Comparison of ENCODE assay signal across 1 cellular context in genomic region chr6:30060982-30061765, GRCh38.
TF ChIP-seq lines count a peak whose summit lies in the region.

POLR1H (plus strand) TSS chr6:30061265; CDS start chr6:30061525, 260 bp downstream.

TF ChIP-seq in HepG2, 621 proteins besides CTCF, POLR2A, EP300 and RAD21 (continued from another document and continues in another):
- TF ChIP-seq IKZF5 (CRISPR knock-in tag; IDR thresholded peaks at IDR 0.05) (peak; percentile 99), FOXK2 (IDR thresholded peaks at IDR 0.05) (no peak), BCL6 (CRISPR knock-in tag; IDR thresholded peaks at IDR 0.05) (peak; percentile 77), ZNF530 (CRISPR knock-in tag; IDR thresholded peaks at IDR 0.05; ENCODE audit: low read depth) (no peak; the same call in 1 of the 2 replicates), ZNF264 (CRISPR knock-in tag; IDR thresholded peaks at IDR 0.05) (peak; percentile 93), JUND (CRISPR knock-in tag; IDR thresholded peaks at IDR 0.05) (0 out of 2 replicates have a peak, but pooled peaks have one; percentile 66), RBM39 (IDR thresholded peaks at IDR 0.05; ENCODE audit: low read depth, low read length, poor library complexity, severe bottlenecking) (peak; percentile 87), NFYC (CRISPR knock-in tag; IDR thresholded peaks at IDR 0.05) (peak; percentile 98), ZNF784 (CRISPR knock-in tag; IDR thresholded peaks at IDR 0.05; ENCODE audit: borderline replicate concordance) (peak; percentile 65; the same call in 1 of the 2 replicates), ZBTB2 (CRISPR knock-in tag; IDR thresholded peaks at IDR 0.05; ENCODE audit: low read depth) (no peak; the same call in 1 of the 2 replicates), ZNF546 (CRISPR knock-in tag; conservative IDR thresholded peaks at IDR 0.05) (no peak), CBX1 (IDR thresholded peaks at IDR 0.05; ENCODE audit: low read depth) (peak; percentile 67), PHF20 (CRISPR knock-in tag; IDR thresholded peaks at IDR 0.05) (peak; percentile 99), NR3C1 (CRISPR knock-in tag; IDR thresholded peaks at IDR 0.05) (no peak), ZNF572 (CRISPR knock-in tag; IDR thresholded peaks at IDR 0.05) (peak; percentile 90; the same call in 1 of the 2 replicates), MTF1 (CRISPR knock-in tag; IDR thresholded peaks at IDR 0.05) (peak; percentile 92; the same call in 1 of the 2 replicates), ZNF451 (CRISPR knock-in tag; IDR thresholded peaks at IDR 0.05) (no peak; the same call in none of the 2 replicates), ETV5 (CRISPR knock-in tag; IDR thresholded peaks at IDR 0.05; ENCODE audit: borderline replicate concordance) (peak; percentile 77; the same call in 1 of the 2 replicates), ZMAT5 (CRISPR knock-in tag; IDR thresholded peaks at IDR 0.05; ENCODE audit: borderline replicate concordance, low read depth) (no peak), PITX1 (CRISPR knock-in tag; IDR thresholded peaks at IDR 0.05) (peak; percentile 91), RFX3 (CRISPR knock-in tag; IDR thresholded peaks at IDR 0.05) (peak; percentile 45; the same call in 1 of the 2 replicates), ZNF124 (CRISPR knock-in tag; IDR thresholded peaks at IDR 0.05) (peak; percentile 89), ZNF646 (CRISPR knock-in tag; IDR thresholded peaks at IDR 0.05) (no peak; the same call in 1 of the 2 replicates), ZFP36L1 (CRISPR knock-in tag; IDR thresholded peaks at IDR 0.05) (peak; percentile 60; the same call in 1 of the 2 replicates), ZBTB26 (CRISPR knock-in tag; IDR thresholded peaks at IDR 0.05; ENCODE audit: borderline replicate concordance) (peak; percentile 39; the same call in 1 of the 2 replicates), ZNF749 (CRISPR knock-in tag; IDR thresholded peaks at IDR 0.05; ENCODE audit: borderline replicate concordance) (peak; percentile 36; the same call in 1 of the 2 replicates), ATAD3A (CRISPR knock-in tag; IDR thresholded peaks at IDR 0.05) (no peak), BATF2 (CRISPR knock-in tag; IDR thresholded peaks at IDR 0.05) (peak; percentile 10; the same call in 1 of the 2 replicates), CBX5 (CRISPR knock-in tag; IDR thresholded peaks at IDR 0.05; ENCODE audit: borderline replicate concordance) (peak; percentile 97), REPIN1 (CRISPR knock-in tag; IDR thresholded peaks at IDR 0.05; ENCODE audit: borderline replicate concordance, low read depth) (peak; percentile 56), TRAFD1 (CRISPR knock-in tag; IDR thresholded peaks at IDR 0.05; ENCODE audit: borderline replicate concordance) (peak; percentile 97), MAFG (CRISPR knock-in tag; IDR thresholded peaks at IDR 0.05) (no peak), ZNF34 (CRISPR knock-in tag; IDR thresholded peaks at IDR 0.05; ENCODE audit: borderline replicate concordance) (0 out of 2 replicates have a peak, but pooled peaks have one; percentile 81), ATF3 (CRISPR knock-in tag; IDR thresholded peaks at IDR 0.05) (peak; percentile 73), CCAR2 (optimal IDR thresholded peaks at IDR 0.05; ENCODE audit: low read depth, low read length) (peak; percentile 80), ZHX2 (IDR thresholded peaks at IDR 0.05; ENCODE audit: low read depth) (peak; percentile 95), ZHX2 (CRISPR knock-in tag; IDR thresholded peaks at IDR 0.05; ENCODE audit: borderline replicate concordance) (peak; percentile 86), SNRNP70 (IDR thresholded peaks at IDR 0.05; ENCODE audit: low read depth, low read length) (no peak)
